18 cellular contexts compared by ENCODE assay signal in the genomic region with DNA sequence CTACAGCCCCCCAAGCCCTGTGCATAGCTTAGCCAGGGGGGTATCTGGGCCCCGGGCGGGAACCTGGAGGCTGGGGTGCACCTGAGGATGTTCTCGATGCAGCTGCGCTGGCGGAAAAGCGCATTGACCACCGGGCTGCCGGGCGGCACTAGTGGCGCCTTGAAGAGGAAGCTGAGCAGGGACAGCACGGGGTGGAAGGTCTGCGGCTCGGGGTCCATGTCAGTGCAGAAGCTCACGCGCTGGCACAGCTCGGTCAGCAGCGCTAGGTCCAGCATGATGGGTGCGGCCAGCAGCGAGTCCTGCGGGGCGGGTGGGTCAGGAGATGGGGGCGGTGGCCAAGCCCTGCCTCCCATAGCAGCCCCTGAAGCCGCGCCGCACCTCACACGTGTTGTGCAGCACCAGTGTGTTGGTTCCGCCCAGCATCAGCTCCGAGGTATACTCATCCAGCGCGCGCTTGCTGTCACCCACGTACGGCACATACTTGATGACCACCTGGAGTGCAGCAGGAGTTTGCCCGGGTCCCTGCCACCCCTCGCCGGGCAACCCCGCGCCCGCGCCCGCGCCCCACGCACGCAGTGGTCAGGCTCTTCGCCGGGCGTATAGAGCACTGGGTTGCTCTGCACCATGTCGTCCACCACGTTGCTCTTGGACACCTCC. TPM values are rescaled to one million over a fixed set of nuclear protein-coding genes. Genes with fewer than 3 reads are reported as not detected.
A peak's percentile ranks its signal among the peaks of the same experiment; 100 is the strongest.
DNase-seq lines count a peak whose midpoint lies in the region; ATAC-seq and TF ChIP-seq lines count a peak whose summit lies in the region.
"Had no signal": no experiment of that assay in that cellular context is flagged by ENCODE, and none has a peak within 500 bp of the region (broad histone marks: within the 10 kb centered on the region; RNA-seq: fewer than 3 reads in every experiment).

No MANE protein-coding gene starts in this region.

- CTCF ChIA-PET in RWPE1 (lab: Yijun Ruan, JAX): interaction anchor here (1.0 to 2.0 kb wide), 3 partner anchors 16 to 33 kb away, joined by 3 to 9 read pairs (median 5); a partner anchor contains a TSS
- CTCF ChIA-PET in GM10248 (lab: Yijun Ruan, JAX): interaction anchor here (0.7 to 1.0 kb wide), 3 partner anchors 13 to 16 kb away, joined by 3 to 5 read pairs (median 4); a partner anchor contains a TSS

- ATAC-seq in right cardiac atrium: no peak
- ATAC-seq in GM19328 (IDR thresholded peaks at IDR 0.05; ENCODE audit: unreplicated experiment): no peak
- ATAC-seq: activated naive CD4-positive, alpha-beta T cell treated with anti-CD3 and anti-CD28 coated beads, Interleukin-2, amount 50 U/mL, for 72 hours; GM23338 had no signal

- H2BK15ac ChIP-seq in mesenchymal stem cell (ENCODE audit: low read depth, poor library complexity, severe bottlenecking): no peak overlapping the region

- H3K27me3 ChIP-seq in right cardiac atrium (ENCODE audit: control insufficient read depth, insufficient read depth) (no peaks in the 10 kb centered on the region), mesenchymal stem cell (ENCODE audit: control insufficient read depth in 1 of 2, insufficient read depth in 1 of 2, low read length in 2 of 2) (no peaks in the 10 kb centered on the region)
- H3K27me3 ChIP-seq: colonic mucosa had no signal

- no peak overlapping the region for H3K9ac ChIP-seq in mesenchymal stem cell (ENCODE audit: low read length)

- H3K4me2 ChIP-seq in mesenchymal stem cell (ENCODE audit: low read length, poor library complexity, severe bottlenecking): no peak overlapping the region

- H3K79me1 ChIP-seq in mesenchymal stem cell (replicated peaks; ENCODE audit: low read length, poor library complexity, severe bottlenecking): peaks cover 15% of the 10 kb centered on the region

- H3K18ac ChIP-seq in mesenchymal stem cell (ENCODE audit: low read depth in 1 of 2, low read length in 2 of 2): no peak overlapping the region

- no peak overlapping the region for H2AFZ ChIP-seq in mesenchymal stem cell (ENCODE audit: low read depth, low read length)
- H2AFZ ChIP-seq: GM23338 had no signal

- H3K4ac ChIP-seq in mesenchymal stem cell (ENCODE audit: low read depth in 1 of 2, low read length in 2 of 2): no peak overlapping the region

- H4K8ac ChIP-seq in mesenchymal stem cell (ENCODE audit: low read length): no peak overlapping the region

- TF ChIP-seq CTCF in RWPE1 (conservative IDR thresholded peaks at IDR 0.05; ENCODE audit: low read depth) (no peak), GM10248 (IDR thresholded peaks at IDR 0.05; ENCODE audit: control extremely low read depth, extremely low read depth, low read depth, missing control alignments) (no peak)

- H3K27ac ChIP-seq in right cardiac atrium (ENCODE audit: low read length) (no peak overlapping the region), RWPE1 (peak overlapping the region; percentile 94), mesenchymal stem cell (ENCODE audit: low read length, poor library complexity, severe bottlenecking) (no peak overlapping the region)
- H3K27ac ChIP-seq: colonic mucosa, epithelial cell of prostate had no signal

- no peak overlapping the region for H3K4me3 ChIP-seq in right cardiac atrium (ENCODE audit: low read length)
- no peak overlapping the region for H3K4me3 ChIP-seq in mesenchymal stem cell (ENCODE audit: insufficient read depth in 1 of 2, low read depth in 1 of 2, low read length in 2 of 2)
- H3K4me3 ChIP-seq: colonic mucosa had no signal

- H3K23ac ChIP-seq in mesenchymal stem cell (ENCODE audit: low read length in 2 of 2): no peak overlapping the region

- H3K9me3 ChIP-seq in right cardiac atrium (ENCODE audit: control insufficient read depth, low read length): no peaks in the 10 kb centered on the region
- H3K9me3 ChIP-seq in mesenchymal stem cell (ENCODE audit: control insufficient read depth, low read length): no peaks in the 10 kb centered on the region
- H3K9me3 ChIP-seq: colonic mucosa had no signal

- H2BK5ac ChIP-seq in mesenchymal stem cell (ENCODE audit: low read depth, low read length, poor library complexity, severe bottlenecking): no peak overlapping the region

- POLR2A ChIA-PET in RWPE1 (lab: Yijun Ruan, JAX; ENCODE audit: low non-redundant PET): no interaction called here
- POLR2A ChIA-PET in GM10248 (lab: Yijun Ruan, JAX): no interaction called here

- intact Hi-C loops in right cardiac atrium (cut with DNase I) (no loop called here), cardiac septum (cut with DNase I) (no loop called here)

- H2BK120ac ChIP-seq in mesenchymal stem cell (ENCODE audit: low read depth, low read length): no peak overlapping the region

- WGBS in right cardiac atrium: 95% methylated on average over 49 of the region's 49 CpGs
- 97% methylated on average over 49 of the region's 49 CpGs for WGBS in mesenchymal stem cell

- DNase-seq in right cardiac atrium (peak in 2 of 3 donors; percentile 63 to 78), cardiac septum (ENCODE audit: low spot score) (no peak), RWPE1 (ENCODE audit: low spot score) (no peak), mesenchymal stem cell (no peak), GM19238 (ENCODE audit: insufficient read length, low spot score) (no peak), GM10248 (ENCODE audit: extremely low spot score) (no peak)
- no peak for DNase-seq in effector CD8-positive, alpha-beta T cell (lab: John Stamatoyannopoulos, UW)
- DNase-seq: activated CD4-positive, alpha-beta memory T cell treated with anti-CD3 and anti-CD28 coated beads for 36 hours; colonic mucosa; foreskin fibroblast; hypothalamus; NCI-H524 treated with DMSO at 0.1 percent for 48 hours; WERI-Rb-1 had no signal

- H3K14ac ChIP-seq in mesenchymal stem cell (ENCODE audit: low read length in 2 of 2): no peak overlapping the region

- H3K36me3 ChIP-seq in mesenchymal stem cell (ENCODE audit: control insufficient read depth in 1 of 2, insufficient read depth in 2 of 2, low read depth in 1 of 2, low read length in 2 of 2): peaks cover 16 to 51% of the 10 kb centered on the region in 2 experiments
- H3K36me3 ChIP-seq: colonic mucosa had no signal

- peak overlapping the region; percentile 48 for H4K91ac ChIP-seq in mesenchymal stem cell (ENCODE audit: low read length)

- peaks cover 6% of the 10 kb centered on the region for H3K4me1 ChIP-seq in right cardiac atrium (ENCODE audit: control insufficient read depth, insufficient read depth, low read length)
- H3K4me1 ChIP-seq in mesenchymal stem cell (ENCODE audit: control insufficient read depth, insufficient read depth, low read depth, low read length): peaks cover 81% of the 10 kb centered on the region

- no peak overlapping the region for H2AK5ac ChIP-seq in mesenchymal stem cell (ENCODE audit: low read length, severe bottlenecking)

- peak overlapping the region in 1 of 2 experiments; percentile 24 for H2BK12ac ChIP-seq in mesenchymal stem cell (ENCODE audit: low read length in 2 of 2)

RNA-seq across cellular contexts. Expression of a gene that starts 2.6 kb away (rescaled TPM):
- 10 to 100 TPM; 36.9 to 55.4 (median 45.3) TPM for total RNA-seq in right cardiac atrium
- polyA plus RNA-seq in right cardiac atrium: 50.7 TPM
- 32.9 TPM for total RNA-seq in cardiac septum
- 83.2 TPM for polyA plus RNA-seq in mesenchymal stem cell (2013, experiment 1 of 2)
- 85.1 TPM for polyA plus RNA-seq in mesenchymal stem cell (2013, experiment 2 of 2)

RNA-seq across cellular contexts. Expression of a gene that starts 16.1 kb away (rescaled TPM):
- total RNA-seq in right cardiac atrium (10 to 100 TPM; 32.7 to 40.0 (median 37.8) TPM), cardiac septum (47.4 TPM)
- polyA plus RNA-seq in right cardiac atrium: 36.2 TPM
- polyA plus RNA-seq in mesenchymal stem cell (2013, experiment 1 of 2): 88.5 TPM
- 97.4 TPM for polyA plus RNA-seq in mesenchymal stem cell (2013, experiment 2 of 2)

RNA-seq across cellular contexts. Expression of a gene that starts 37.9 kb away (rescaled TPM):
- 1 to 10 TPM; 3.1 to 4.3 (median 3.7) TPM for total RNA-seq in right cardiac atrium
- polyA plus RNA-seq in right cardiac atrium: 1.5 TPM
- 2.5 TPM for total RNA-seq in cardiac septum
- polyA plus RNA-seq in mesenchymal stem cell (2013, experiment 1 of 2): 1.0 TPM
- polyA plus RNA-seq in mesenchymal stem cell (2013, experiment 2 of 2): 1.1 TPM
- total RNA-seq: activated CD4-positive, alpha-beta memory T cell treated with anti-CD3 and anti-CD28 coated beads for 36 hours; activated naive CD4-positive, alpha-beta T cell treated with anti-CD3 and anti-CD28 coated beads, Interleukin-2, amount 50 U/mL, for 72 hours; T-helper 1 cell treated with Interleukin-12 subunit alpha and Interleukin-12 subunit beta and Interleukin-4 antibody, amounts not matched to agents 30 ng/mL and 1 ng/mL, for 36 hours had no signal

RNA-seq across cellular contexts. Expression of a gene that starts 49.4 kb away (rescaled TPM):
- under 1 TPM in 3 of 4 donors, not detected in 1; 0.50 to 0.60 (median 0.53) TPM for total RNA-seq in right cardiac atrium
- polyA plus RNA-seq in right cardiac atrium: 0.25 TPM
- total RNA-seq in cardiac septum: 4.3 TPM
- polyA plus RNA-seq in mesenchymal stem cell (2013, experiment 1 of 2): 355 TPM
- polyA plus RNA-seq in mesenchymal stem cell (2013, experiment 2 of 2): 348 TPM
- total RNA-seq: activated CD4-positive, alpha-beta memory T cell treated with anti-CD3 and anti-CD28 coated beads for 36 hours had no signal

Comparison
In these comparisons a context has a peak if more than half of its experiments do, and no peak if none do; other contexts are left out.
1. DNase-seq: peak in right cardiac atrium (2 of 3); none in cardiac septum (single experiment), RWPE1 (single experiment), mesenchymal stem cell (single experiment), GM19238 (single experiment), GM10248 (single experiment) and effector CD8-positive, alpha-beta T cell (single experiment).